In genomic region chr1:204623365-204623893, GRCh38 we compare ENCODE assay signal across 1 cellular context.
TF ChIP-seq lines count a peak whose summit lies in the region.

No MANE protein-coding gene starts in this region.

TF ChIP-seq in K562, 482 proteins besides CTCF, POLR2A, EP300 and RAD21 (continued from another document and continues in another):
- TF ChIP-seq ZBTB9 (CRISPR knock-in tag; IDR thresholded peaks at IDR 0.05) (no peak), ZKSCAN3 (CRISPR knock-in tag; IDR thresholded peaks at IDR 0.05) (no peak), ATF3 (IDR thresholded peaks at IDR 0.05) (peak; percentile 97), ATF3 (CRISPR knock-in tag; conservative IDR thresholded peaks at IDR 0.05) (peak; percentile 59; the same call in 1 of the 2 replicates), CEBPB (tag; IDR thresholded peaks at IDR 0.05) (no peak), IRF9 (tag; IDR thresholded peaks at IDR 0.05) (no peak), ZFP1 (CRISPR knock-in tag; IDR thresholded peaks at IDR 0.05) (no peak), CBFA2T2 (conservative IDR thresholded peaks at IDR 0.05) (no peak), PHF21A (IDR thresholded peaks at IDR 0.05; ENCODE audit: borderline replicate concordance, low read depth) (no peak), GMEB1 (CRISPR knock-in tag; IDR thresholded peaks at IDR 0.05) (no peak), MBD2 (IDR thresholded peaks at IDR 0.05; ENCODE audit: borderline replicate concordance, low read depth) (0 out of 2 replicates have a peak, but pooled peaks have one; percentile 20), HES1 (IDR thresholded peaks at IDR 0.05; ENCODE audit: low read depth) (no peak; the same call in 1 of the 2 replicates), ZBTB12 (CRISPR knock-in tag; IDR thresholded peaks at IDR 0.05) (no peak), ZNF253 (CRISPR knock-in tag; conservative IDR thresholded peaks at IDR 0.05) (no peak), ETV1 (tag; conservative IDR thresholded peaks at IDR 0.05; ENCODE audit: low read depth) (no peak), SFPQ (IDR thresholded peaks at IDR 0.05; ENCODE audit: low read depth, low read length) (no peak), ZSCAN29 (IDR thresholded peaks at IDR 0.05) (no peak), MYC (IDR thresholded peaks at IDR 0.05; ENCODE audit: low read depth, low read length) (no peak; the same call in 1 of the 2 replicates), MYC (CRISPR knock-in tag; IDR thresholded peaks at IDR 0.05; ENCODE audit: borderline replicate concordance, low read depth) (0 out of 2 replicates have a peak, but pooled peaks have one; percentile 33), XRCC5 (IDR thresholded peaks at IDR 0.05; ENCODE audit: low read depth, low read length) (no peak), SRSF3 (IDR thresholded peaks at IDR 0.05; ENCODE audit: insufficient read depth, low read length) (no peak), ASH1L (IDR thresholded peaks at IDR 0.05; ENCODE audit: borderline replicate concordance, low read depth, partially characterized antibody) (no peak), ILK (tag; IDR thresholded peaks at IDR 0.05; ENCODE audit: borderline replicate concordance, low read depth) (no peak), ZBTB33 (CRISPR knock-in tag; IDR thresholded peaks at IDR 0.05) (no peak), RBM15 (IDR thresholded peaks at IDR 0.05; ENCODE audit: insufficient read depth, low read length) (no peak), ZNF12 (CRISPR knock-in tag; IDR thresholded peaks at IDR 0.05) (no peak), TCF3 (CRISPR knock-in tag; IDR thresholded peaks at IDR 0.05) (peak; percentile 12; the same call in 1 of the 2 replicates), HOXB6 (CRISPR knock-in tag; IDR thresholded peaks at IDR 0.05; ENCODE audit: borderline replicate concordance) (no peak), FOXK2 (conservative IDR thresholded peaks at IDR 0.05 in 1 of 2, IDR thresholded peaks at IDR 0.05 in 1 of 2; ENCODE audit: low read depth in 2 of 2) (no peak), ZNF766 (CRISPR knock-in tag; conservative IDR thresholded peaks at IDR 0.05) (no peak), TEAD2 (tag; IDR thresholded peaks at IDR 0.05) (no peak), SMC3 (conservative IDR thresholded peaks at IDR 0.05; ENCODE audit: insufficient read depth, low read depth, low read length) (no peak), ZNF212 (CRISPR knock-in tag; IDR thresholded peaks at IDR 0.05) (no peak), DEAF1 (CRISPR knock-in tag; IDR thresholded peaks at IDR 0.05) (no peak), EWSR1 (IDR thresholded peaks at IDR 0.05; ENCODE audit: borderline replicate concordance, low read depth, partially characterized antibody) (no peak), LEF1 (IDR thresholded peaks at IDR 0.05) (peak; percentile 58; the same call in 1 of the 2 replicates), ZFP36 (IDR thresholded peaks at IDR 0.05; ENCODE audit: low read depth, low read length, partially characterized antibody) (no peak), ZNF583 (CRISPR knock-in tag; IDR thresholded peaks at IDR 0.05) (no peak; the same call in 1 of the 2 replicates), BRCA1 (IDR thresholded peaks at IDR 0.05) (no peak), BRCA1 (CRISPR knock-in tag; IDR thresholded peaks at IDR 0.05) (no peak), ZBTB7A (IDR thresholded peaks at IDR 0.05; ENCODE audit: borderline replicate concordance, control insufficient read depth, low read depth, low read length) (peak; percentile 61; the same call in 1 of the 2 replicates), SP2 (IDR thresholded peaks at IDR 0.05; ENCODE audit: extremely low read depth, low read depth, low read length, poor library complexity, severe bottlenecking) (no peak), ZNF589 (CRISPR knock-in tag; IDR thresholded peaks at IDR 0.05; ENCODE audit: low read depth) (no peak), NFRKB (IDR thresholded peaks at IDR 0.05; ENCODE audit: low read depth) (no peak), XRCC3 (IDR thresholded peaks at IDR 0.05) (no peak), UBTF (IDR thresholded peaks at IDR 0.05; ENCODE audit: borderline replicate concordance in 1 of 2, low read depth in 2 of 2, low read length in 2 of 2) (peak in 1 of 2 experiments; percentile 92; a peak in 3 of 4 replicates), HBP1 (CRISPR knock-in tag; IDR thresholded peaks at IDR 0.05) (no peak), ZNF764 (CRISPR knock-in tag; IDR thresholded peaks at IDR 0.05; ENCODE audit: low read depth) (no peak), POLR3A (IDR thresholded peaks at IDR 0.05; ENCODE audit: borderline replicate concordance, extremely low read depth, insufficient read depth, insufficient read length) (no peak), GABPB1 (CRISPR knock-in tag; IDR thresholded peaks at IDR 0.05) (no peak), FOXA3 (CRISPR knock-in tag; conservative IDR thresholded peaks at IDR 0.05 in 1 of 2, IDR thresholded peaks at IDR 0.05 in 1 of 2) (peak in 1 of 2 experiments; percentile 44; a peak in 1 of 4 replicates), ELF1 (tag; IDR thresholded peaks at IDR 0.05) (no peak), PHF20 (IDR thresholded peaks at IDR 0.05; ENCODE audit: partially characterized antibody) (no peak)
